ENCODE assay signal across 9 cellular contexts in the genomic region with DNA sequence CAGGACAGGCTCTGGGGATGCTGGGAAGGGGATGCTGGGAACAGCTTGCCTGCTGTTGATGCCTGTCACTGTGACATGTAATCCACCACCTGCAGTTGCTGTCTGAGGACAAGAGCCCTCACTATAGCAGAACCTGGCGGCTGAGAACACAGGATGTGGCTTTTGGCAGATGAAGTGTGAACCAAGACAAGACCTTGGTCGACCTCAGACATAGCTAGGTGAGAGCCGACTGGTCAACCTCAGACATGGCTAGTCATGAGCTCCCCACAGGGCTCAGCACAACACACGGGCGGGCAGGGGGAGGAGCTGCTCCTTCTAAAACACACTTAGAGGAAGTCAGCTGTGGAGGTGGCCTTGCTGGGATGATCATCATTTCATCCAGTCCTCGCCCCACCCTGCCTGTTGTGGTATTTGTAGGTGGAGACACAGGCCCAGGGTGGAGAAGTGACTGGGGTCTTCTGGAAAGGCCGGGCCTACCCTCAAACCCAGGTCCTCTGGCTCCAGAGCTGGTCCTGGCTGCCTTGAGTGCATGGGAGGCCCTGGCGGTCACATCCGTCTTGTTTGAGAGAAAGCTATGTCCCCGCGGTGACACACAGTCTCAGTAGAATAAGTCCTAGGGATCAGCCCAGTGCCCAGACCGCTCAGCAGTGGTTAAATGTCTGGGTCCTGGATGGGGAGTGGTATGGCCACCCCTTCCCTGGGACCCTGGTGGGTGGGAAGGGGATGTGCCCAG. TPM values are rescaled to one million over a fixed set of nuclear protein-coding genes. Genes with fewer than 3 reads are reported as not detected.
DNase-seq lines count a peak whose midpoint lies in the region; ATAC-seq lines count a peak whose summit lies in the region.
"Had no signal": no experiment of that assay in that cellular context is flagged by ENCODE, and none has a peak within 500 bp of the region (broad histone marks: within the 10 kb centered on the region; RNA-seq: fewer than 3 reads in every experiment).

No MANE protein-coding gene starts in this region.

- H3K9me3 Mint-ChIP-seq in activated CD8-positive, alpha-beta memory T cell treated with anti-CD3 and anti-CD28 coated beads, Interleukin-2, amount 10 ng/mL, durations not matched to agents 7 days and 5 days (ENCODE audit: low read depth): no peaks in the 10 kb centered on the region

- H3K4me3 Mint-ChIP-seq in activated CD8-positive, alpha-beta memory T cell treated with anti-CD3 and anti-CD28 coated beads, Interleukin-2, amount 10 ng/mL, durations not matched to agents 7 days and 5 days: peak overlapping the region; percentile 71

- peaks cover 77% of the 10 kb centered on the region for H3K4me1 Mint-ChIP-seq in activated CD8-positive, alpha-beta memory T cell treated with anti-CD3 and anti-CD28 coated beads, Interleukin-2, amount 10 ng/mL, durations not matched to agents 7 days and 5 days

- DNase-seq in NCI-H510A (lab: John Stamatoyannopoulos, UW) (peak; percentile 80), kidney tubule cell (ENCODE audit: low spot score) (peak; percentile 66), cerebellum (ENCODE audit: low spot score) (no peak), NCI-H1694 treated with DMSO at 0.1 percent for 48 hours (lab: John Stamatoyannopoulos, UW) (no peak)
- DNase-seq in activated CD8-positive, alpha-beta memory T cell treated with anti-CD3 and anti-CD28 coated beads, Interleukin-2, amount 10 ng/mL, durations not matched to agents 7 days and 5 days: peak; percentile 99
- DNase-seq in stimulated activated CD8-positive, alpha-beta memory T cell treated with anti-CD3 and anti-CD28 coated beads, Interleukin-7, amount 100 ng/mL, for 24 hours (ENCODE audit: low read depth): peak; percentile 74

- CTCF ChIA-PET in activated CD8-positive, alpha-beta memory T cell treated with anti-CD3 and anti-CD28 coated beads, Interleukin-2, amount 10 ng/mL, durations not matched to agents 7 days and 5 days (lab: Charles Lee): interaction anchor here (0.7 to 3.0 kb wide), 17 partner anchors 14 to 502 kb away, joined by 3 to 20 read pairs (median 4); a partner anchor contains a TSS

- ATAC-seq in GM18520 (IDR thresholded peaks at IDR 0.05; ENCODE audit: unreplicated experiment) (peak; percentile 96), HG02852 (IDR thresholded peaks at IDR 0.05; ENCODE audit: unreplicated experiment) (peak; percentile 85)
- peak; percentile 91 for ATAC-seq in activated CD8-positive, alpha-beta memory T cell treated with anti-CD3 and anti-CD28 coated beads, Interleukin-2, amount 10 ng/mL, durations not matched to agents 7 days and 5 days

- peaks cover 52% of the 10 kb centered on the region for H3K36me3 Mint-ChIP-seq in activated CD8-positive, alpha-beta memory T cell treated with anti-CD3 and anti-CD28 coated beads, Interleukin-2, amount 10 ng/mL, durations not matched to agents 7 days and 5 days

- no peaks in the 10 kb centered on the region for H3K27me3 Mint-ChIP-seq in activated CD8-positive, alpha-beta memory T cell treated with anti-CD3 and anti-CD28 coated beads, Interleukin-2, amount 10 ng/mL, durations not matched to agents 7 days and 5 days

- H3K27ac Mint-ChIP-seq in activated CD8-positive, alpha-beta memory T cell treated with anti-CD3 and anti-CD28 coated beads, Interleukin-2, amount 10 ng/mL, durations not matched to agents 7 days and 5 days: peak overlapping the region; percentile 98

RNA-seq across cellular contexts. Expression of a gene that starts 6.1 kb away (rescaled TPM):
- total RNA-seq in activated CD8-positive, alpha-beta memory T cell treated with anti-CD3 and anti-CD28 coated beads, Interleukin-2, amount 10 ng/mL, durations not matched to agents 7 days and 5 days: 10 to 100 TPM; 40.1 to 67.3 TPM
- 0.45 TPM for total RNA-seq in cerebellum
- total RNA-seq: lung microvascular endothelial cell had no signal

RNA-seq across cellular contexts. Expression of a gene that starts 31.5 kb away (rescaled TPM):
- total RNA-seq in activated CD8-positive, alpha-beta memory T cell treated with anti-CD3 and anti-CD28 coated beads, Interleukin-2, amount 10 ng/mL, durations not matched to agents 7 days and 5 days: 10 to 100 TPM; 45.0 to 83.0 TPM
- 17.7 TPM for total RNA-seq in cerebellum

Comparison
In these comparisons a context has a peak if more than half of its experiments do, and no peak if none do; other contexts are left out.
1. DNase-seq: peak in NCI-H510A (single experiment), activated CD8-positive, alpha-beta memory T cell treated with anti-CD3 and anti-CD28 coated beads, Interleukin-2, amount 10 ng/mL, durations not matched to agents 7 days and 5 days (single experiment), kidney tubule cell (single experiment) and stimulated activated CD8-positive, alpha-beta memory T cell treated with anti-CD3 and anti-CD28 coated beads, Interleukin-7, amount 100 ng/mL, for 24 hours (single experiment); none in cerebellum (single experiment) and NCI-H1694 treated with DMSO at 0.1 percent for 48 hours (single experiment).
2. RNA of a gene that starts 6.1 kb away (total RNA-seq): 40.1 to 67.3 TPM in activated CD8-positive, alpha-beta memory T cell treated with anti-CD3 and anti-CD28 coated beads, Interleukin-2, amount 10 ng/mL, durations not matched to agents 7 days and 5 days; 0.45 TPM in cerebellum (single experiment); every median in the first group is over 10 times any median in the second.
3. Peak in every context shown above with its lines, with median percentiles within 50 percentile points of each other: ATAC-seq.